34 cellular contexts compared by ENCODE assay signal in genomic region chr2:158038906-158039305, GRCh38.
"Had no signal": no experiment of that assay in that cellular context is flagged by ENCODE, and none has a peak within 500 bp of the region (broad histone marks: within the 10 kb centered on the region; RNA-seq: fewer than 3 reads in every experiment).

No MANE protein-coding gene starts in this region.

- H3K36me3 ChIP-seq: adrenal gland, breast epithelium, cardiac muscle cell, colonic mucosa, heart left ventricle had no signal

- FAIRE-seq: endometrium, endothelial cell of umbilical vein, frontal cortex had no signal

- H3K4me3 ChIP-seq: adrenal gland, body of pancreas, breast epithelium, cardiac muscle cell, colonic mucosa, heart left ventricle had no signal

- H3K4me1 ChIP-seq: breast epithelium, colonic mucosa had no signal

- H3K4me3 Mint-ChIP-seq: activated CD4-positive, alpha-beta memory T cell treated with anti-CD3 and anti-CD28 coated beads for 36 hours; activated CD4-positive, alpha-beta T cell treated with anti-CD3 and anti-CD28 coated beads for 36 hours; activated CD4-positive, alpha-beta T cell treated with anti-CD3 and anti-CD28 coated beads, Interleukin-2, amount 10 ng/mL, durations not matched to agents 24 days and 14 days; activated CD8-positive, alpha-beta memory T cell treated with anti-CD3 and anti-CD28 coated beads, Interleukin-2, amount 10 ng/mL, durations not matched to agents 7 days and 5 days; activated CD8-positive, alpha-beta T cell treated with anti-CD3 and anti-CD28 coated beads, Interleukin-2, amount 10 ng/mL, durations not matched to agents 7 days and 5 days; activated naive CD4-positive, alpha-beta T cell treated with anti-CD3 and anti-CD28 coated beads for 36 hours; activated naive CD4-positive, alpha-beta T cell treated with anti-CD3 and anti-CD28 coated beads, Interleukin-2, amount 50 U/mL, for 24 hours; activated naive CD8-positive, alpha-beta T cell treated with anti-CD3 and anti-CD28 coated beads for 36 hours; activated naive CD8-positive, alpha-beta T cell treated with anti-CD3 and anti-CD28 coated beads, Interleukin-2, amount 50 U/mL, for 24 hours; activated T-helper 1 cell treated with anti-CD3 and anti-CD28 coated beads, Interleukin-12 subunit alpha, Interleukin-12 subunit beta, Interleukin-2, Interleukin-4 antibody, amounts not matched to agents 30 ng/mL and 10 ng/mL and 1 ng/mL, durations not matched to agents 14 hours and 24 hours and 36 hours had no signal

- ATAC-seq: activated CD4-positive, alpha-beta T cell treated with anti-CD3 and anti-CD28 coated beads for 36 hours; activated CD8-positive, alpha-beta memory T cell treated with anti-CD3 and anti-CD28 coated beads, Interleukin-2, amount 10 ng/mL, durations not matched to agents 7 days and 5 days; activated CD8-positive, alpha-beta T cell treated with anti-CD3 and anti-CD28 coated beads, Interleukin-2, amount 10 ng/mL, durations not matched to agents 7 days and 5 days; activated naive CD8-positive, alpha-beta T cell treated with anti-CD3 and anti-CD28 coated beads, Interleukin-2, amount 50 U/mL, for 24 hours; body of pancreas; heart left ventricle had no signal

- H3K36me3 Mint-ChIP-seq: activated CD4-positive, alpha-beta memory T cell treated with anti-CD3 and anti-CD28 coated beads for 36 hours; activated CD8-positive, alpha-beta memory T cell treated with anti-CD3 and anti-CD28 coated beads, Interleukin-2, amount 10 ng/mL, durations not matched to agents 7 days and 5 days; activated naive CD4-positive, alpha-beta T cell treated with anti-CD3 and anti-CD28 coated beads, Interleukin-2, amount 50 U/mL, for 24 hours; activated naive CD8-positive, alpha-beta T cell treated with anti-CD3 and anti-CD28 coated beads for 36 hours had no signal

- H3K27ac ChIP-seq: adrenal gland, body of pancreas, breast epithelium, cardiac muscle cell, colonic mucosa, epithelial cell of prostate, heart left ventricle had no signal

- H3K27me3 ChIP-seq: adrenal gland, body of pancreas, breast epithelium, cardiac muscle cell, colonic mucosa, heart left ventricle had no signal

- H3K9me3 ChIP-seq: adrenal gland, body of pancreas, breast epithelium, colonic mucosa, heart left ventricle had no signal

- H3K4me1 Mint-ChIP-seq: activated CD8-positive, alpha-beta memory T cell treated with anti-CD3 and anti-CD28 coated beads, Interleukin-2, amount 10 ng/mL, durations not matched to agents 7 days and 5 days; activated naive CD8-positive, alpha-beta T cell treated with anti-CD3 and anti-CD28 coated beads, Interleukin-2, amount 50 U/mL, for 24 hours had no signal

- H3K27ac Mint-ChIP-seq: activated CD4-positive, alpha-beta memory T cell treated with anti-CD3 and anti-CD28 coated beads for 36 hours; activated CD4-positive, alpha-beta T cell treated with anti-CD3 and anti-CD28 coated beads for 36 hours; activated CD4-positive, alpha-beta T cell treated with anti-CD3 and anti-CD28 coated beads, Interleukin-2, amount 10 ng/mL, durations not matched to agents 24 days and 14 days; activated CD8-positive, alpha-beta memory T cell treated with anti-CD3 and anti-CD28 coated beads, Interleukin-2, amount 10 ng/mL, durations not matched to agents 7 days and 5 days; activated CD8-positive, alpha-beta T cell treated with anti-CD3 and anti-CD28 coated beads, Interleukin-2, amount 10 ng/mL, durations not matched to agents 7 days and 5 days; activated naive CD4-positive, alpha-beta T cell treated with anti-CD3 and anti-CD28 coated beads for 36 hours; activated naive CD4-positive, alpha-beta T cell treated with anti-CD3 and anti-CD28 coated beads, Interleukin-2, amount 50 U/mL, for 24 hours; activated naive CD8-positive, alpha-beta T cell treated with anti-CD3 and anti-CD28 coated beads for 36 hours; activated naive CD8-positive, alpha-beta T cell treated with anti-CD3 and anti-CD28 coated beads, Interleukin-2, amount 50 U/mL, for 24 hours; activated T-helper 1 cell treated with anti-CD3 and anti-CD28 coated beads, Interleukin-12 subunit alpha, Interleukin-12 subunit beta, Interleukin-2, Interleukin-4 antibody, amounts not matched to agents 30 ng/mL and 10 ng/mL and 1 ng/mL, durations not matched to agents 14 hours and 24 hours and 36 hours; activated T-helper 2 cell treated with anti-CD3 and anti-CD28 coated beads, Interferon-gamma antibody, Interleukin-2, Interleukin-4, amounts not matched to agents 10 μg/mL and 5 μg/mL and 100 μg/mL, durations not matched to agents 14 hours and 24 hours and 36 hours had no signal

- DNase-seq: activated CD4-positive, alpha-beta memory T cell treated with anti-CD3 and anti-CD28 coated beads for 36 hours; activated CD4-positive, alpha-beta T cell treated with anti-CD3 and anti-CD28 coated beads for 36 hours; activated CD4-positive, alpha-beta T cell treated with anti-CD3 and anti-CD28 coated beads, Interleukin-2, amount 10 ng/mL, durations not matched to agents 24 days and 14 days; activated CD4-positive, CD25-positive, alpha-beta regulatory T cell; activated CD4-positive, CD25-positive, alpha-beta regulatory T cell treated with anti-CD3 and anti-CD28 coated beads, Interleukin-2, amount 50 U/mL, for 72 hours; activated CD8-positive, alpha-beta memory T cell treated with anti-CD3 and anti-CD28 coated beads, Interleukin-2, amount 10 ng/mL, durations not matched to agents 7 days and 5 days; activated CD8-positive, alpha-beta memory T cell treated with anti-CD3 and anti-CD28 coated beads, Interleukin-2, amount 50 U/mL, for 4 hours; activated CD8-positive, alpha-beta T cell treated with anti-CD3 and anti-CD28 coated beads, Interleukin-2, amount 10 ng/mL, durations not matched to agents 7 days and 5 days; activated effector memory CD4-positive, alpha-beta T cell treated with anti-CD3 and anti-CD28 coated beads, Interleukin-2, amount 50 U/mL, for 16 hours; activated naive CD4-positive, alpha-beta T cell treated with anti-CD3 and anti-CD28 coated beads for 36 hours; activated naive CD8-positive, alpha-beta T cell treated with anti-CD3 and anti-CD28 coated beads for 36 hours; activated naive CD8-positive, alpha-beta T cell treated with anti-CD3 and anti-CD28 coated beads, Interleukin-2, amount 50 U/mL, for 24 hours; activated T-cell treated with anti-CD3 and anti-CD28 coated beads, Interleukin-2, amount 50 U/mL, for 1 hour; activated T-cell treated with anti-CD3 and anti-CD28 coated beads, Interleukin-2, amount 50 U/mL, for 48 hours; adrenal gland; amygdala; aorta; body of pancreas; central memory CD4-positive, alpha-beta T cell; cerebellar nuclear complex; colonic mucosa; effector CD8-positive, alpha-beta T cell; foreskin fibroblast; heart left ventricle; T-helper 2 cell had no signal

- H3K9me3 Mint-ChIP-seq: activated CD4-positive, alpha-beta memory T cell treated with anti-CD3 and anti-CD28 coated beads for 36 hours; activated CD4-positive, alpha-beta T cell treated with anti-CD3 and anti-CD28 coated beads, Interleukin-2, amount 10 ng/mL, durations not matched to agents 24 days and 14 days; activated naive CD4-positive, alpha-beta T cell treated with anti-CD3 and anti-CD28 coated beads for 36 hours; activated naive CD4-positive, alpha-beta T cell treated with anti-CD3 and anti-CD28 coated beads, Interleukin-2, amount 50 U/mL, for 24 hours; activated naive CD8-positive, alpha-beta T cell treated with anti-CD3 and anti-CD28 coated beads for 36 hours; activated naive CD8-positive, alpha-beta T cell treated with anti-CD3 and anti-CD28 coated beads, Interleukin-2, amount 50 U/mL, for 24 hours; activated T-helper 1 cell treated with anti-CD3 and anti-CD28 coated beads, Interleukin-12 subunit alpha, Interleukin-12 subunit beta, Interleukin-2, Interleukin-4 antibody, amounts not matched to agents 30 ng/mL and 10 ng/mL and 1 ng/mL, durations not matched to agents 14 hours and 24 hours and 36 hours; activated T-helper 2 cell treated with anti-CD3 and anti-CD28 coated beads, Interferon-gamma antibody, Interleukin-2, Interleukin-4, amounts not matched to agents 10 μg/mL and 5 μg/mL and 100 μg/mL, durations not matched to agents 14 hours and 24 hours and 36 hours had no signal
